7 cellular contexts compared by ENCODE assay signal in the genomic region with DNA sequence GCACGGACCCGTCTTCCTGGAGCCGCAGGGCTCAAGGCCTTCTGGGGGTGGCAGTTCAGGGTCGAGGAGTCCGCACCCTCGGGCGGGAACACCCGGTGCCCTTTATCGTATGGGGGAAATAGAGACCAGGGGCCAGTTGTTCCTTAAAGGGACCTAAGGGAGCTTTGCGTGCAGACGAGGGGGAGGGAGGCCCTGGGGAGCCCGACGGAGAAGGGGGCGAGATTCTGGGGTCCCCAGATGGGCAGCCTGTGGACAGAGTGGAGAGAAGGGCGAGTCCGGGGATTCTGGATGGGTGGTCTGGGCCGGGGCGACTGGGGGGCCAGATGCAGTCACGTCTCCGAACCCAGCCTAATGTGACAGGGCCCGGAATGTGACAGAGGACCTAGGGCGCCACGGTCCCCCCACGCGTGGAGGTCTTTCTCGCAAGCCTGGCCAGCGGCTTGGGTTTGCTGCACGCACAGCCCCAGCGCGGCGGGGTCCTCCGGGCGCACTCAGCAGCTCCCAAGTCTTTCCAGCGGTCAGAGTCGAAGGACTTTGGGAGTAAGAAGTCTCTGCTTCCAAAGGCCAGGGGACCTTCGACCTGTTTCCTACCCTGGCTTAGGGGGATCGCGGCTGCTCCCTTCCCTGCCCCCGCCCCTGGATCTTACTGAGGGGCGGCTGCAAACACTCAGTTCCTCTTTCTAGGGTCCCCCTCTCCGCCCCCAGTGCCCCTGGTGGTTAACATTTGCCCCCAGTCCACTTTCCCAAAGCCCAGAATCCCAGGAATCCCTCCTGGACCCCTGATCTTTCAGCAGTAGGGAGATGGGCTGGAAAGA. TPM values are rescaled to one million over a fixed set of nuclear protein-coding genes. Genes with fewer than 3 reads are reported as not detected.
DNase-seq lines count a peak whose midpoint lies in the region; ATAC-seq and TF ChIP-seq lines count a peak whose summit lies in the region.

No MANE protein-coding gene starts in this region.

- H2BK5ac ChIP-seq in IMR-90 (ENCODE audit: low read depth, low read length, poor library complexity, severe bottlenecking): no peak overlapping the region

- H3K4me1 ChIP-seq in IMR-90 (ENCODE audit: control insufficient read depth, insufficient read depth, low read length) (peaks cover 3% of the 10 kb centered on the region; the same call in 1 of the 2 replicates), body of pancreas (peaks cover 19% of the 10 kb centered on the region), subcutaneous abdominal adipose tissue (ENCODE audit: control insufficient read depth in 5 of 5, insufficient read depth in 5 of 5, low read length in 5 of 5) (peaks cover 2 to 34% (median 28%) of the 10 kb centered on the region in 5 donors)

- no peaks in the 10 kb centered on the region for H4K20me1 ChIP-seq in IMR-90 (ENCODE audit: insufficient read depth, low read length)

- no peaks in the 10 kb centered on the region for H3K79me1 ChIP-seq in IMR-90 (ENCODE audit: low read depth in 1 of 2, low read length in 2 of 2)

- H2BK15ac ChIP-seq in IMR-90 (ENCODE audit: low read depth, low read length): no peak overlapping the region

- ATAC-seq in IMR-90 (ENCODE audit: low read depth): no peak
- ATAC-seq in body of pancreas: no peak
- ATAC-seq in GM19452 (IDR thresholded peaks at IDR 0.05; ENCODE audit: unreplicated experiment): no peak

- H3K4me3 ChIP-seq in IMR-90 (ENCODE audit: insufficient read depth, low read depth, low read length) (peak overlapping the region; percentile 32), body of pancreas (peak overlapping the region; percentile 4 to 33), kidney epithelial cell (ENCODE audit: low read depth, low read length) (peak overlapping the region; percentile 7), subcutaneous abdominal adipose tissue (ENCODE audit: low read depth in 1 of 5, low read length in 5 of 5) (peak overlapping the region; percentile 53 to 70 (median 63))

- H3K14ac ChIP-seq in IMR-90 (replicated peaks; ENCODE audit: low read depth, low read length): no peak overlapping the region

- TF ChIP-seq CTCF in IMR-90 (conservative IDR thresholded peaks at IDR 0.05; ENCODE audit: low read depth, low read length): no peak
- TF ChIP-seq CTCF in body of pancreas (IDR thresholded peaks at IDR 0.05): no peak
- TF ChIP-seq CTCF in kidney epithelial cell (IDR thresholded peaks at IDR 0.05; ENCODE audit: insufficient read depth, low read length, poor library complexity, severe bottlenecking): no peak

- H2BK20ac ChIP-seq in IMR-90 (ENCODE audit: low read depth, low read length): no peak overlapping the region

- no peak overlapping the region for H4K5ac ChIP-seq in IMR-90 (ENCODE audit: low read depth, low read length)

- H4K91ac ChIP-seq in IMR-90 (ENCODE audit: insufficient read depth, low read depth, low read length): no peak overlapping the region

- TF ChIP-seq RAD21 in IMR-90 (IDR thresholded peaks at IDR 0.05; ENCODE audit: low read length): no peak

- H3K27me3 ChIP-seq in IMR-90 (ENCODE audit: control insufficient read depth, insufficient read depth, low read length) (peaks cover 10% of the 10 kb centered on the region; the same call in 1 of the 2 replicates), body of pancreas (no peaks in the 10 kb centered on the region), kidney epithelial cell (ENCODE audit: control insufficient read depth, insufficient read depth, low read length) (peaks cover 28% of the 10 kb centered on the region), subcutaneous abdominal adipose tissue (ENCODE audit: control insufficient read depth in 5 of 5, insufficient read depth in 4 of 5, low read length in 5 of 5) (peaks cover 0 to 15% (median 9%) of the 10 kb centered on the region in 5 donors)

- in situ Hi-C loops in IMR-90 (cut with MboI; ENCODE audit: low sequenced_read_pairs): no loop called here

- 18% methylated on average over 10 of the region's 41 CpGs; no CpG with 5 or more reads in 1 of the 2 experiments for WGBS in IMR-90 (ENCODE audit: extremely low coverage in 2 of 2, insufficient read length in 1 of 2), 2 experiments
- WGBS in body of pancreas, 2 donors: 31 to 56% methylated on average over 17 to 39 of the region's 41 CpGs

- no peak overlapping the region for H3K23ac ChIP-seq in IMR-90 (ENCODE audit: low read depth, low read length)

- H3K27ac ChIP-seq in IMR-90 (ENCODE audit: insufficient read depth, low read length) (no peak overlapping the region), body of pancreas (no peak overlapping the region), subcutaneous abdominal adipose tissue (ENCODE audit: low read depth, low read length) (no peak overlapping the region)

- intact Hi-C loops in IMR-90 (cut with micrococcal nuclease): no loop called here
- intact Hi-C loops in body of pancreas (cut with DNase I): no loop called here

- no peak overlapping the region for H3K18ac ChIP-seq in IMR-90 (ENCODE audit: low read depth, low read length)

- POLR2A ChIA-PET in IMR-90 (lab: Charles Lee; ENCODE audit: unreplicated experiment): no interaction called here

- no peaks in the 10 kb centered on the region for H3K36me3 ChIP-seq in IMR-90 (ENCODE audit: control insufficient read depth, insufficient read depth, low read length)
- H3K36me3 ChIP-seq in body of pancreas (replicated peaks in 1 of 2; ENCODE audit: insufficient read depth in 1 of 2, low read depth in 2 of 2): no peaks in the 10 kb centered on the region
- H3K36me3 ChIP-seq in kidney epithelial cell (ENCODE audit: control insufficient read depth, insufficient read depth, low read length): no peaks in the 10 kb centered on the region
- no peaks in the 10 kb centered on the region for H3K36me3 ChIP-seq in subcutaneous abdominal adipose tissue (ENCODE audit: control insufficient read depth in 5 of 5, insufficient read depth in 5 of 5, low read length in 5 of 5)

- CTCF ChIA-PET in IMR-90 (lab: Yijun Ruan, JAX): no interaction called here

- no peak overlapping the region for H2AK5ac ChIP-seq in IMR-90 (ENCODE audit: low read depth, low read length)

- H4K8ac ChIP-seq in IMR-90 (ENCODE audit: low read depth in 2 of 2, low read length in 2 of 2): no peak overlapping the region

- peak overlapping the region; percentile 71 for H2AFZ ChIP-seq in IMR-90 (replicated peaks; ENCODE audit: low read length, poor library complexity)

- no peak overlapping the region for H3K4ac ChIP-seq in IMR-90 (ENCODE audit: low read depth, low read length)

- no peaks in the 10 kb centered on the region for H3K9me1 ChIP-seq in IMR-90 (ENCODE audit: insufficient read depth, low read length)

- H3K4me2 ChIP-seq in IMR-90 (ENCODE audit: low read depth, low read length): peak overlapping the region; percentile 58

- BruUV-seq in IMR-90 (replicated peaks; lab: Mats Ljungman, UMichigan): no TSS peak

- TF ChIP-seq POLR2A in IMR-90 (IDR thresholded peaks at IDR 0.05; ENCODE audit: low read depth, low read length) (no peak), body of pancreas (IDR thresholded peaks at IDR 0.05) (no peak), erythroblast (IDR thresholded peaks at IDR 0.05; ENCODE audit: low read length) (no peak)

- H2AK9ac ChIP-seq in IMR-90 (replicated peaks; ENCODE audit: low read depth, low read length, poor library complexity): peak overlapping the region; percentile 65

- H3K9ac ChIP-seq in IMR-90 (ENCODE audit: low read depth, low read length): no peak overlapping the region
- H3K9ac ChIP-seq in subcutaneous abdominal adipose tissue (ENCODE audit: low read length in 5 of 5): peak overlapping the region in 3 of 5 donors; percentile 48 to 69 (median 49)

- dilution Hi-C loops in IMR-90 (cut with HindIII; ENCODE audit: low sequenced_read_pairs, unreplicated experiment): no loop called here

- H3K56ac ChIP-seq in IMR-90 (ENCODE audit: extremely low read depth, insufficient read depth, low read length): no peak overlapping the region

- peaks cover 2% of the 10 kb centered on the region; the same call in 1 of the 2 replicates for H3K9me3 ChIP-seq in IMR-90 (ENCODE audit: control insufficient read depth, insufficient read depth, low read length)
- no peaks in the 10 kb centered on the region for H3K9me3 ChIP-seq in body of pancreas
- H3K9me3 ChIP-seq in subcutaneous abdominal adipose tissue (ENCODE audit: control insufficient read depth in 5 of 5, low read length in 5 of 5): no peaks in the 10 kb centered on the region

- DNase-seq in IMR-90 (no peak), body of pancreas (no peak), kidney epithelial cell (ENCODE audit: low read depth) (no peak), NCI-H345 treated with DMSO at 0.1 percent for 48 hours (lab: John Stamatoyannopoulos, UW; ENCODE audit: unreplicated experiment) (no peak), erythroblast (lab: John Stamatoyannopoulos, UW) (no peak)

- no peak overlapping the region for H2BK120ac ChIP-seq in IMR-90 (ENCODE audit: low read depth, low read length)

TF ChIP-seq in IMR-90, 13 proteins besides CTCF, POLR2A, EP300 and RAD21 (continues in another document):
- TF ChIP-seq BHLHE40 (IDR thresholded peaks at IDR 0.05; ENCODE audit: low read depth, low read length) (no peak), MAZ (IDR thresholded peaks at IDR 0.05; ENCODE audit: borderline replicate concordance, low read depth, low read length) (no peak), MXI1 (IDR thresholded peaks at IDR 0.05; ENCODE audit: borderline replicate concordance, low read depth, low read length) (no peak), CEBPB (IDR thresholded peaks at IDR 0.05; ENCODE audit: low read depth, low read length) (no peak), RFX5 (IDR thresholded peaks at IDR 0.05; ENCODE audit: low read depth, low read length) (no peak), CHD1 (IDR thresholded peaks at IDR 0.05; ENCODE audit: low read depth, low read length) (no peak), RCOR1 (IDR thresholded peaks at IDR 0.05; ENCODE audit: insufficient replicate concordance, low read length) (no peak)

RNA-seq across cellular contexts. Expression of gene TUBA8, which starts 0.5 kb away (rescaled TPM):
- 1.4 and 1.9 TPM in 2 replicates for total RNA-seq in IMR-90 (2012; rRNA removed)
- polyA plus RNA-seq in IMR-90 (2012; rRNA removed): 2.2 and 2.8 TPM in 2 replicates
- 1.3 and 2.5 TPM in 2 replicates for polyA plus RNA-seq in IMR-90 (2012; cell fraction: cytosol; rRNA removed)
- polyA plus RNA-seq in IMR-90 (2012; cell fraction: nucleus; rRNA removed; ENCODE audit: low replicate concordance): 4.1 and 6.9 TPM in 2 replicates
- total RNA-seq in body of pancreas: 1 to 10 TPM; 5.2 to 8.6 TPM
- 2.2 TPM in 1 of 2 replicates, not detected in the other for total RNA-seq in kidney epithelial cell

RNA-seq across cellular contexts. Expression of gene PEX26, which starts 33.4 kb away (rescaled TPM):
- 10.6 and 12.2 TPM in 2 replicates for total RNA-seq in IMR-90 (2012; rRNA removed)
- 17.8 and 18.5 TPM in 2 replicates for polyA plus RNA-seq in IMR-90 (2012; rRNA removed)
- polyA plus RNA-seq in IMR-90 (2012; cell fraction: cytosol; rRNA removed): 12.2 and 14.4 TPM in 2 replicates
- polyA plus RNA-seq in IMR-90 (2012; cell fraction: nucleus; rRNA removed; ENCODE audit: low replicate concordance): 12.7 and 13.0 TPM in 2 replicates
- total RNA-seq in body of pancreas: 10 to 100 TPM; 11.9 to 57.0 TPM
- 32.4 and 34.4 TPM in 2 replicates for total RNA-seq in kidney epithelial cell

RNA-seq across cellular contexts. Expression of gene USP18, which starts 38.8 kb away (rescaled TPM):
- total RNA-seq in IMR-90 (2012; rRNA removed) (9.2 and 10.6 TPM in 2 replicates), body of pancreas (1 to 10 TPM; 3.6 to 8.6 TPM), kidney epithelial cell (8.4 and 9.4 TPM in 2 replicates)
- polyA plus RNA-seq in IMR-90 (2012; rRNA removed): 6.1 and 6.6 TPM in 2 replicates
- 4.6 and 6.9 TPM in 2 replicates for polyA plus RNA-seq in IMR-90 (2012; cell fraction: cytosol; rRNA removed)
- 2.0 and 4.8 TPM in 2 replicates for polyA plus RNA-seq in IMR-90 (2012; cell fraction: nucleus; rRNA removed; ENCODE audit: low replicate concordance)

Comparison
In these comparisons a context has a peak if more than half of its experiments do, and no peak if none do; other contexts are left out.
1. H3K4me3 ChIP-seq: peak in every context shown above with its lines; median percentile 63 in subcutaneous abdominal adipose tissue; 32 in IMR-90; 18 in body of pancreas; 7 in kidney epithelial cell.